Comparison of ENCODE assay signal across 8 cellular contexts in genomic region chr17:40321502-40322416, GRCh38. TPM values are rescaled to one million over a fixed set of nuclear protein-coding genes. Genes with fewer than 3 reads are reported as not detected.
DNase-seq lines count a peak whose midpoint lies in the region; ATAC-seq, FAIRE-seq and TF ChIP-seq lines count a peak whose summit lies in the region.

No MANE protein-coding gene starts in this region.

- peaks cover 51% of the 10 kb centered on the region for H4K20me1 ChIP-seq in osteoblast (ENCODE audit: insufficient read depth, low read length)

- H3K4me1 ChIP-seq in NT2/D1 (ENCODE audit: insufficient read depth, insufficient read length) (peaks cover 35% of the 10 kb centered on the region), osteoblast (ENCODE audit: insufficient read depth, low read length) (peaks cover 84% of the 10 kb centered on the region)
- peaks cover 72% of the 10 kb centered on the region for H3K4me1 ChIP-seq in effector memory CD4-positive, alpha-beta T cell (ENCODE audit: control insufficient read depth, insufficient read depth, low read length, poor library complexity, severe bottlenecking)

- H2AFZ ChIP-seq in osteoblast (ENCODE audit: low read length), result no peak overlapping the region

- H3K9me3 ChIP-seq in NT2/D1 (ENCODE audit: insufficient read depth, low read length), result no peaks in the 10 kb centered on the region
- H3K9me3 ChIP-seq in effector memory CD4-positive, alpha-beta T cell (ENCODE audit: control insufficient read depth, low read length), result no peaks in the 10 kb centered on the region
- no peaks in the 10 kb centered on the region for H3K9me3 ChIP-seq in osteoblast (ENCODE audit: low read depth, low read length)

- H3K36me3 ChIP-seq in NT2/D1 (ENCODE audit: insufficient read depth, insufficient read length, low read length) (peaks cover 3% of the 10 kb centered on the region), osteoblast (ENCODE audit: insufficient read depth, low read length) (no peaks in the 10 kb centered on the region)
- no peaks in the 10 kb centered on the region for H3K36me3 ChIP-seq in effector memory CD4-positive, alpha-beta T cell (ENCODE audit: control insufficient read depth, insufficient read depth, low read length)

- DNase-seq in DMS 273 (lab: John Stamatoyannopoulos, UW; ENCODE audit: unreplicated experiment) (peak; percentile 88), NT2/D1 (ENCODE audit: low read depth, low spot score) (no peak), osteoblast (ENCODE audit: insufficient read length, low spot score, missing footprints) (peak; percentile 18), cortex of kidney (lab: John Stamatoyannopoulos, UW) (no peak), urothelium cell line (ENCODE audit: low spot score) (no peak), GM19240 (ENCODE audit: insufficient read length, low spot score) (no peak)
- DNase-seq in effector memory CD4-positive, alpha-beta T cell, result no peak

- no peak for ATAC-seq in GM18873 (IDR thresholded peaks at IDR 0.05; ENCODE audit: low FRiP score, unreplicated experiment)

- H3K4me3 ChIP-seq in NT2/D1 (ENCODE audit: insufficient read length, low read depth) (peak overlapping the region; percentile 1), osteoblast (ENCODE audit: insufficient read depth, low read length) (peak overlapping the region; percentile 86)
- peak overlapping the region; percentile 95 for H3K4me3 ChIP-seq in effector memory CD4-positive, alpha-beta T cell (ENCODE audit: insufficient read depth, low read depth, low read length, poor library complexity, severe bottlenecking)

- H3K27me3 ChIP-seq in NT2/D1 (ENCODE audit: insufficient read depth, insufficient read length), result peaks cover 18% of the 10 kb centered on the region
- H3K27me3 ChIP-seq in effector memory CD4-positive, alpha-beta T cell (replicated peaks; ENCODE audit: control insufficient read depth, insufficient read depth, low read length, poor library complexity, severe bottlenecking), result no peaks in the 10 kb centered on the region
- no peaks in the 10 kb centered on the region for H3K27me3 ChIP-seq in osteoblast (ENCODE audit: insufficient read depth, low read length)

- peak overlapping the region; percentile 97 for H3K4me2 ChIP-seq in osteoblast (ENCODE audit: insufficient read depth, low read length)

- H3K9ac ChIP-seq in NT2/D1 (ENCODE audit: insufficient read length, low read depth), result no peak overlapping the region

- peaks cover 86% of the 10 kb centered on the region for H3K79me2 ChIP-seq in osteoblast (ENCODE audit: insufficient read depth, low read length)

- FAIRE-seq in urothelium cell line (lab: Jason Lieb, UNC), result no peak

- no peak for TF ChIP-seq CTCF in osteoblast (IDR thresholded peaks at IDR 0.05; ENCODE audit: extremely low read depth, low read depth, low read length)

- H3K27ac ChIP-seq in effector memory CD4-positive, alpha-beta T cell (ENCODE audit: insufficient read depth, low read length, poor library complexity, severe bottlenecking), result peak overlapping the region; percentile 98
- peak overlapping the region; percentile 99 for H3K27ac ChIP-seq in osteoblast (ENCODE audit: low read depth, low read length)

RNA-seq across cellular contexts. Expression of gene RARA, which starts 12.8 kb away (rescaled TPM):
- 31.1 and 32.4 TPM in 2 replicates for total RNA-seq in osteoblast

RNA-seq across cellular contexts. Expression of gene CDC6, which starts 34.1 kb away (rescaled TPM):
- total RNA-seq in osteoblast, result 5.1 and 8.3 TPM in 2 replicates

RNA-seq across cellular contexts. Expression of gene GJD3, which starts 42.8 kb away (rescaled TPM):
- total RNA-seq in osteoblast, result 1.8 and 2.7 TPM in 2 replicates

Comparison
In these comparisons a context has a peak if more than half of its experiments do, and no peak if none do; other contexts are left out.
1. DNase-seq: peak in DMS 273 (single experiment) and osteoblast (single experiment); none in NT2/D1 (single experiment), effector memory CD4-positive, alpha-beta T cell (0 of 3), cortex of kidney (single experiment), urothelium cell line (single experiment) and GM19240 (single experiment).
2. H3K4me3 ChIP-seq: peak in every context shown above with its lines; median percentile 95 in effector memory CD4-positive, alpha-beta T cell; 86 in osteoblast; 1 in NT2/D1.